8 cellular contexts compared by ENCODE assay signal in the genomic region with DNA sequence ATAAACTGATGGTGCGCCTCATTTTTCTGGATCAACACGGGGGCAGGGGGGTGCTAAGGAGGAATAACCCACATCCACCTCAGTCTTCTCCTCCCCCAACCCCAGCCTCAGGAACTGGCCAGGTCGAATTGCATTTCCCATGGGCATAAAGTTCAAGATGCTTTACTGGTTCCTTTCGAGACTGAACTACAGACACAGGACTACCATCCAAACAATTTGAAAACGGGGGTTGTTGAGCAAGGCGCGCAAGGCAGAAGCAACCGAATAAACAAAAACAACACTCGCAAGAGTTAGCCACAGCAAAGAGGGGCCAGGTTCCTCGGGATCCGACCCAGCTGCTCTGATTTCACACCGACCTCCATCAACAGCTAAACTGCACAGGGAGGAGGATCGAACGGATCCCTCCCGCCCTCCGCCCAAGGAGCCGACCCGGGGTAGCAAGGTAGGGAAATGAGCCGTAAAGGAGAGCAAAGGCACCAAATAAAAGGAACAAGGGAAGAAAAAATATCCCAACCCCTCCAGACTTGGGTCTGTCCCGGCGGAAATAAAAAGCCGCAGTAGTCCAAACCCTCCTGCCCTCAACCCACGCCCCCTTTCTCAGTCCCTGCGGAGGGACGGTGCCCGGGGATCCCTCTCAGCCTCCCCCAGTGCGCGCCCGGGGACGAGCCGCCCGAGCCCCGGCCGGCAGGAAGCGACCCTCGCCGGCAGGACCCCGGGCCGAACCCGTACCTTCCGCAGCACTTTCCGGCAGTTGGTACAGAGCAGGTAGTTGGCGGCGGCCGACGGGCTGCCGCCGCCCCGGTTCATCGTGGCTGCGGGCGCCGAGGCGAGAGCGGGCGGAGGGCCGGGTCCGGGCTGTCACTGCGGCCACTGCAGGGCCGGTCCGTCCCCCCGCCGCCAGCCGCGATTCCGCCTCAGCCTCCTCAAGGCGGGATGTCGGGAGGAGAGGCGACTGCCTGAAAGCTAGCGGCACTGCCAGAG. TPM values are rescaled to one million over a fixed set of nuclear protein-coding genes. Genes with fewer than 3 reads are reported as not detected.
DNase-seq lines count a peak whose midpoint lies in the region; ATAC-seq and TF ChIP-seq lines count a peak whose summit lies in the region.

No MANE protein-coding gene starts in this region.

- H3K27ac ChIP-seq in esophagus squamous epithelium (peak overlapping the region; percentile 94 to 96 (median 96)), muscle layer of duodenum (ENCODE audit: low read length) (peak overlapping the region; percentile 5), upper lobe of left lung (peak overlapping the region; percentile 78 to 97 (median 85))

- peak in 1 of 2 donors; percentile 53 for ATAC-seq in upper lobe of left lung (ENCODE audit: low FRiP score in 2 of 2)

- H3K27me3 ChIP-seq in HAP-1 (ENCODE audit: low read depth) = no peaks in the 10 kb centered on the region
- H3K27me3 ChIP-seq in esophagus squamous epithelium = no peaks in the 10 kb centered on the region
- no peaks in the 10 kb centered on the region for H3K27me3 ChIP-seq in muscle layer of duodenum (ENCODE audit: low read depth, low read length)
- H3K27me3 ChIP-seq in upper lobe of left lung = no peaks in the 10 kb centered on the region

- WGBS in esophagus squamous epithelium, 2 donors = 0% methylated on average over 25 to 41 of the region's 70 CpGs
- 1% methylated on average over 40 to 44 of the region's 70 CpGs for WGBS in upper lobe of left lung, 2 donors

- peak overlapping the region; percentile 55 for H3K4me3 ChIP-seq in HAP-1
- peak overlapping the region; percentile 87 to 97 (median 92) for H3K4me3 ChIP-seq in esophagus squamous epithelium
- H3K4me3 ChIP-seq in muscle layer of duodenum (ENCODE audit: low read depth in 1 of 2, low read length in 2 of 2) = peak overlapping the region; percentile 86 to 92
- H3K4me3 ChIP-seq in upper lobe of left lung = peak overlapping the region; percentile 90 to 99 (median 94)

- TF ChIP-seq CTCF in esophagus squamous epithelium (IDR thresholded peaks at IDR 0.05) (no peak), upper lobe of left lung (IDR thresholded peaks at IDR 0.05) (no peak)

- TF ChIP-seq POLR2A in esophagus squamous epithelium (IDR thresholded peaks at IDR 0.05) = no peak
- TF ChIP-seq POLR2A in upper lobe of left lung (IDR thresholded peaks at IDR 0.05) = no peak

- H3K36me3 ChIP-seq in HAP-1 (replicated peaks) (no peaks in the 10 kb centered on the region), esophagus squamous epithelium (no peaks in the 10 kb centered on the region), muscle layer of duodenum (ENCODE audit: control insufficient read depth in 1 of 2, insufficient read depth in 2 of 2, low read length in 2 of 2) (no peaks in the 10 kb centered on the region), upper lobe of left lung (no peaks in the 10 kb centered on the region)

- TF ChIP-seq EP300 in upper lobe of left lung (IDR thresholded peaks at IDR 0.05) = no peak

- H3K4me1 ChIP-seq in HAP-1 (peaks cover 31% of the 10 kb centered on the region), esophagus squamous epithelium (peaks cover 8 to 73% (median 13%) of the 10 kb centered on the region in 3 donors), muscle layer of duodenum (ENCODE audit: control insufficient read depth in 1 of 2, insufficient read depth in 2 of 2, low read length in 2 of 2) (peaks cover 3 to 30% of the 10 kb centered on the region in 2 donors), upper lobe of left lung (peaks cover 7 to 41% (median 14%) of the 10 kb centered on the region in 4 donors)

- peak; percentile 53 for DNase-seq in G401 (ENCODE audit: low spot score)
- DNase-seq in HAP-1 (ENCODE audit: low spot score in 2 of 2) = peak; percentile 47 to 58
- peak; percentile 51 for DNase-seq in NAMALWA (ENCODE audit: low spot score)
- peak; percentile 46 for DNase-seq in activated T-cell treated with anti-CD3 and anti-CD28 coated beads, Interleukin-2, amount 50 U/mL, for 1 hour
- DNase-seq in esophagus squamous epithelium (lab: John Stamatoyannopoulos, UW) = no peak
- peak in 1 of 2 donors; percentile 26 for DNase-seq in upper lobe of left lung
- DNase-seq in MV-4-11 (lab: John Stamatoyannopoulos, UW) = no peak

- H3K9me3 ChIP-seq in HAP-1 (no peaks in the 10 kb centered on the region), esophagus squamous epithelium (no peaks in the 10 kb centered on the region), muscle layer of duodenum (ENCODE audit: control insufficient read depth in 1 of 2, low read length in 2 of 2) (no peaks in the 10 kb centered on the region), upper lobe of left lung (no peaks in the 10 kb centered on the region)

- in situ Hi-C loops in G401 (cut with HindIII; ENCODE audit: low sequenced_read_pairs) (no loop called here), HAP-1 (cut with MboI; ENCODE audit: low sequenced_read_pairs) (no loop called here)

- intact Hi-C loops in esophagus squamous epithelium (cut with DNase I) = loop anchor here (10.0 kb wide), 1 partner anchor 474 kb away; no protein-coding TSS in a partner anchor

RNA-seq across cellular contexts. Expression of a gene that starts 0.7 kb away (rescaled TPM):
- 0.12 and 1.1 TPM in 2 replicates for total RNA-seq in G401 (2014; rRNA removed; shearing (Covaris generic))
- total RNA-seq in esophagus squamous epithelium (10 to 100 TPM; 11.3 to 33.7 (median 22.1) TPM), upper lobe of left lung (10 to 100 TPM; 11.5 to 48.8 (median 23.2) TPM)

Comparison
In these comparisons a context has a peak if more than half of its experiments do, and no peak if none do; other contexts are left out.
1. DNase-seq: peak in G401 (single experiment), HAP-1 (2 of 2), NAMALWA (single experiment) and activated T-cell treated with anti-CD3 and anti-CD28 coated beads, Interleukin-2, amount 50 U/mL, for 1 hour (single experiment); none in esophagus squamous epithelium (single experiment) and MV-4-11 (single experiment).
2. H3K27ac ChIP-seq: peak in every context shown above with its lines; median percentile 96 in esophagus squamous epithelium; 85 in upper lobe of left lung; 5 in muscle layer of duodenum.
3. Peak in every context shown above with its lines, with median percentiles within 50 percentile points of each other: H3K4me3 ChIP-seq.